In the genomic region with DNA sequence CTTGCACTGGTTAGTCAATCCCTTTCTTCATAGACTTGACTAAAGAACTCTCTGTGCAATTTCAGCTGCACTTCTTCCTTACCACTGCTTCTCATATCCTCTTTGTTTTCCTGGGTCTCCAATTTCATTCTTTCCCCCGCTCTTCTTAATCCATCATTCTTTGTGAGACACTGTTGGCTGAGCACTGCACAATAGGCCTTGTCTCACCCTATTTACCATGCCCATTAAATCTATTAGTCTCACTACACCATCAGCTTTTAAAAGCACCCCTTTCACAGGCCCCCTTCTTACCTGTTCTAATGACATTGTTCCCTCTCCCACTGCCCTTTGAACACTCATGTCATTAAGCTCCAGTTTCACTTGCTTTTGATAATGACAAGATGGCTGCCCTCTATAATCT, we compare ENCODE assay signal across 26 cellular contexts.
A peak's percentile ranks its signal among the peaks of the same experiment; 100 is the strongest.
DNase-seq lines count a peak whose midpoint lies in the region; ATAC-seq and TF ChIP-seq lines count a peak whose summit lies in the region.
"Had no signal": no experiment of that assay in that cellular context is flagged by ENCODE, and none has a peak within 500 bp of the region (broad histone marks: within the 10 kb centered on the region; RNA-seq: fewer than 3 reads in every experiment).

No MANE protein-coding gene starts in this region.

- peak; percentile 10 for ATAC-seq in mucosa of descending colon
- ATAC-seq: A549, HCT116, right lobe of liver had no signal

- no peak overlapping the region for H3K18ac ChIP-seq in mesenchymal stem cell (ENCODE audit: low read depth in 1 of 2, low read length in 2 of 2)

- H3K4me1 ChIP-seq in mucosa of descending colon (ENCODE audit: low read depth), result no peaks in the 10 kb centered on the region
- H3K4me1 ChIP-seq in mesenchymal stem cell (ENCODE audit: control insufficient read depth, insufficient read depth, low read depth, low read length), result no peaks in the 10 kb centered on the region
- H3K4me1 ChIP-seq: A549, stomach had no signal

- no peak overlapping the region for H2BK12ac ChIP-seq in mesenchymal stem cell (ENCODE audit: low read length in 2 of 2)

- TF ChIP-seq CTCF in mucosa of descending colon (IDR thresholded peaks at IDR 0.05) (no peak), RWPE1 (conservative IDR thresholded peaks at IDR 0.05; ENCODE audit: low read depth) (no peak)

- no peaks in the 10 kb centered on the region for H3K79me1 ChIP-seq in mesenchymal stem cell (replicated peaks; ENCODE audit: low read length, poor library complexity, severe bottlenecking)

- CTCF ChIA-PET in RWPE1 (lab: Yijun Ruan, JAX), result no interaction called here

- intact Hi-C loops in mucosa of descending colon (cut with DNase I, micrococcal nuclease), result no loop called here

- 84% methylated on average over 1 of the region's 1 CpG for WGBS in mesenchymal stem cell

- H3K27ac ChIP-seq in RWPE1 (no peak overlapping the region), mesenchymal stem cell (ENCODE audit: low read length, poor library complexity, severe bottlenecking) (no peak overlapping the region)
- H3K27ac ChIP-seq: A549, PC-9, right lobe of liver, stomach had no signal

- POLR2A ChIA-PET in RWPE1 (lab: Yijun Ruan, JAX; ENCODE audit: low non-redundant PET), result no interaction called here

- no peak overlapping the region for H2BK15ac ChIP-seq in mesenchymal stem cell (ENCODE audit: low read depth, poor library complexity, severe bottlenecking)

- no peak overlapping the region for H3K23ac ChIP-seq in mesenchymal stem cell (ENCODE audit: low read length in 2 of 2)

- H3K14ac ChIP-seq in mesenchymal stem cell (ENCODE audit: low read length in 2 of 2), result no peak overlapping the region

- H4K8ac ChIP-seq in mesenchymal stem cell (ENCODE audit: low read length), result no peak overlapping the region

- no peak overlapping the region for H2BK5ac ChIP-seq in mesenchymal stem cell (ENCODE audit: low read depth, low read length, poor library complexity, severe bottlenecking)

- H3K4me3 ChIP-seq in mucosa of descending colon (no peak overlapping the region), mesenchymal stem cell (ENCODE audit: insufficient read depth in 1 of 2, low read depth in 1 of 2, low read length in 2 of 2) (no peak overlapping the region)
- H3K4me3 ChIP-seq: A549, lung, PC-9, right lobe of liver, stomach had no signal

- no peak overlapping the region for H2AFZ ChIP-seq in mesenchymal stem cell (ENCODE audit: low read depth, low read length)
- H2AFZ ChIP-seq: PC-9 had no signal

- peaks cover 0 to 2% of the 10 kb centered on the region in 2 experiments for H3K27me3 ChIP-seq in mesenchymal stem cell (ENCODE audit: control insufficient read depth in 1 of 2, insufficient read depth in 1 of 2, low read length in 2 of 2)
- H3K27me3 ChIP-seq: right lobe of liver, stomach had no signal

- H3K9ac ChIP-seq in mesenchymal stem cell (ENCODE audit: low read length), result no peak overlapping the region

- no peak overlapping the region for H3K4ac ChIP-seq in mesenchymal stem cell (ENCODE audit: low read depth in 1 of 2, low read length in 2 of 2)

- H4K91ac ChIP-seq in mesenchymal stem cell (ENCODE audit: low read length), result no peak overlapping the region

- no peak for TF ChIP-seq POLR2A in erythroblast (IDR thresholded peaks at IDR 0.05; ENCODE audit: low read length)

- no peak overlapping the region for H2AK5ac ChIP-seq in mesenchymal stem cell (ENCODE audit: low read length, severe bottlenecking)

- H3K4me2 ChIP-seq in mesenchymal stem cell (ENCODE audit: low read length, poor library complexity, severe bottlenecking), result no peak overlapping the region
- H3K4me2 ChIP-seq: A549, PC-9 had no signal

- H3K9me3 ChIP-seq in mucosa of descending colon, result no peaks in the 10 kb centered on the region
- H3K9me3 ChIP-seq in mesenchymal stem cell (ENCODE audit: control insufficient read depth, low read length), result no peaks in the 10 kb centered on the region
- H3K9me3 ChIP-seq: A549, right lobe of liver, stomach had no signal

- H2BK120ac ChIP-seq in mesenchymal stem cell (ENCODE audit: low read depth, low read length), result no peak overlapping the region

- DNase-seq in DMS153 (lab: John Stamatoyannopoulos, UW) (peak; percentile 76), NCI-H146 (lab: John Stamatoyannopoulos, UW) (peak; percentile 83), NCI-H748 treated with DMSO at 0.1 percent for 48 hours (lab: John Stamatoyannopoulos, UW) (peak; percentile 57), mucosa of descending colon (no peak), erythroblast (lab: John Stamatoyannopoulos, UW) (no peak), NCI-H524 treated with DMSO at 0.1 percent for 48 hours (lab: John Stamatoyannopoulos, UW) (no peak), RWPE1 (ENCODE audit: low spot score) (no peak), mesenchymal stem cell (no peak)
- DNase-seq: activated CD4-positive, alpha-beta memory T cell treated with anti-CD3 and anti-CD28 coated beads, Interleukin-2, amount 10 ng/mL, durations not matched to agents 7 days and 5 days; activated CD4-positive, CD25-positive, alpha-beta regulatory T cell treated with anti-CD3 and anti-CD28 coated beads, Interleukin-2, amount 50 U/mL, for 72 hours; activated CD8-positive, alpha-beta memory T cell treated with anti-CD3 and anti-CD28 coated beads, Interleukin-2, amount 50 U/mL, for 48 hours; activated naive CD4-positive, alpha-beta T cell treated with anti-CD3 and anti-CD28 coated beads for 36 hours; Calu3; dermis blood vessel endothelial cell; DND-41; foreskin melanocyte; GF-D8; kidney glomerular epithelial cell; NCI-H187 treated with DMSO at 0.1 percent for 48 hours; PC-9; right lobe of liver; Right ventricle myocardium superior; stomach had no signal

- H3K36me3 ChIP-seq in mucosa of descending colon (ENCODE audit: low read depth), result no peaks in the 10 kb centered on the region
- no peaks in the 10 kb centered on the region for H3K36me3 ChIP-seq in mesenchymal stem cell (ENCODE audit: control insufficient read depth in 1 of 2, insufficient read depth in 2 of 2, low read depth in 1 of 2, low read length in 2 of 2)
- H3K36me3 ChIP-seq: right lobe of liver, stomach had no signal

Comparison
In these comparisons a context has a peak if more than half of its experiments do, and no peak if none do; other contexts are left out.
1. DNase-seq: peak in DMS153 (single experiment), NCI-H146 (single experiment) and NCI-H748 treated with DMSO at 0.1 percent for 48 hours (single experiment); none in mucosa of descending colon (0 of 3), erythroblast (0 of 2), NCI-H524 treated with DMSO at 0.1 percent for 48 hours (single experiment), RWPE1 (single experiment) and mesenchymal stem cell (single experiment).